In genomic region chr3:119560160-119560559, GRCh38 we compare ENCODE assay signal across 1 cellular context.
TF ChIP-seq lines count a peak whose summit lies in the region.

No MANE protein-coding gene starts in this region.

TF ChIP-seq in GM12878, 131 proteins besides CTCF, POLR2A, EP300 and RAD21:
- 0 out of 2 replicates have a peak, but pooled peaks have one; percentile 49 for TF ChIP-seq PML (IDR thresholded peaks at IDR 0.05; ENCODE audit: low read length)
- peak; percentile 79 for TF ChIP-seq ZNF384 (IDR thresholded peaks at IDR 0.05; ENCODE audit: borderline replicate concordance, low read depth, low read length)
- no peak for TF ChIP-seq ZZZ3 (IDR thresholded peaks at IDR 0.05; ENCODE audit: control insufficient read depth, insufficient read length, low read depth)
- peak; percentile 15 for TF ChIP-seq RUNX3 (IDR thresholded peaks at IDR 0.05; ENCODE audit: low read length)
- TF ChIP-seq KDM1A (IDR thresholded peaks at IDR 0.05; ENCODE audit: borderline replicate concordance), result no peak
- TF ChIP-seq ZNF274 (IDR thresholded peaks at IDR 0.05; ENCODE audit: insufficient read depth, insufficient read length), result no peak
- TF ChIP-seq BACH1 (IDR thresholded peaks at IDR 0.05; ENCODE audit: borderline replicate concordance), result no peak
- no peak for TF ChIP-seq MTA3 (IDR thresholded peaks at IDR 0.05; ENCODE audit: borderline replicate concordance, low read length)
- no peak for TF ChIP-seq BHLHE40 (IDR thresholded peaks at IDR 0.05; ENCODE audit: borderline replicate concordance in 1 of 2, low read depth in 2 of 2, low read length in 1 of 2)
- TF ChIP-seq MYB (IDR thresholded peaks at IDR 0.05; ENCODE audit: borderline replicate concordance, low read depth, low read length), result no peak
- no peak for TF ChIP-seq TCF3 (IDR thresholded peaks at IDR 0.05; ENCODE audit: borderline replicate concordance, insufficient read depth, low read depth, low read length)
- TF ChIP-seq NFIC (IDR thresholded peaks at IDR 0.05; ENCODE audit: low read depth, low read length), result no peak
- 0 out of 2 replicates have a peak, but pooled peaks have one; percentile 5 for TF ChIP-seq CREM (IDR thresholded peaks at IDR 0.05; ENCODE audit: low read depth)
- TF ChIP-seq RAD51 (IDR thresholded peaks at IDR 0.05), result no peak
- no peak for TF ChIP-seq ZBTB33 (IDR thresholded peaks at IDR 0.05)
- TF ChIP-seq ZBTB4 (CRISPR knock-in tag; IDR thresholded peaks at IDR 0.05), result no peak
- TF ChIP-seq MXI1 (IDR thresholded peaks at IDR 0.05; ENCODE audit: low read depth, low read length), result no peak
- TF ChIP-seq HDAC6 (IDR thresholded peaks at IDR 0.05; ENCODE audit: unreplicated experiment), result no peak
- TF ChIP-seq NR2C1 (IDR thresholded peaks at IDR 0.05), result no peak
- no peak for TF ChIP-seq MLLT1 (IDR thresholded peaks at IDR 0.05)
- no peak for TF ChIP-seq STAT1 (conservative IDR thresholded peaks at IDR 0.05)
- no peak for TF ChIP-seq E2F4 (IDR thresholded peaks at IDR 0.05; ENCODE audit: low read depth, low read length)
